9 cellular contexts compared by ENCODE assay signal in genomic region chr6:47307362-47308222, GRCh38. TPM values are rescaled to one million over a fixed set of nuclear protein-coding genes. Genes with fewer than 3 reads are reported as not detected.
DNase-seq lines count a peak whose midpoint lies in the region; ATAC-seq and TF ChIP-seq lines count a peak whose summit lies in the region.
"Had no signal": no experiment of that assay in that cellular context is flagged by ENCODE, and none has a peak within 500 bp of the region (broad histone marks: within the 10 kb centered on the region; RNA-seq: fewer than 3 reads in every experiment).

No MANE protein-coding gene starts in this region.

- POLR2A ChIA-PET in MCF 10A (lab: Yijun Ruan, JAX): interaction anchor here (0.7 to 8.2 kb wide), 9 partner anchors 26 to 224 kb away, joined by 3 to 68 read pairs (median 5); no protein-coding TSS in a partner anchor

- H3K27me3 Mint-ChIP-seq in MCF 10A (ENCODE audit: insufficient read depth, unreplicated experiment): no peaks in the 10 kb centered on the region

- no peak overlapping the region for H3K27ac ChIP-seq in cardiac muscle cell
- peak overlapping the region; percentile 89 to 92 (median 91) for H3K27ac ChIP-seq in transverse colon

- in situ Hi-C loops in transverse colon (cut with MboI; ENCODE audit: low pct_ligation_motif_present in 1 of 4, low pct_unique_long_range_greater_than_20kb in 1 of 4, low sequenced_read_pairs in 3 of 4): loop anchor here (5.0 to 25.0 kb wide), 3 partner anchors 210 to 470 kb away; no protein-coding TSS in a partner anchor

- peak overlapping the region; percentile 71 for H3K4me3 ChIP-seq in cardiac muscle cell
- H3K4me3 ChIP-seq in transverse colon: peak overlapping the region in 3 of 4 donors; percentile 67 to 92 (median 72)

- H3K27me3 ChIP-seq in cardiac muscle cell (no peaks in the 10 kb centered on the region), transverse colon (no peaks in the 10 kb centered on the region)

- no peaks in the 10 kb centered on the region for H3K36me3 Mint-ChIP-seq in MCF 10A (ENCODE audit: insufficient read depth, unreplicated experiment)

- no TSS peak for BruUV-seq in MCF 10A (replicated peaks; lab: Mats Ljungman, UMichigan)

- H3K4me1 ChIP-seq in cardiac muscle cell (ENCODE audit: low read depth) (peaks cover 3% of the 10 kb centered on the region), transverse colon (peaks cover 3 to 46% (median 21%) of the 10 kb centered on the region in 4 donors)

- H3K9me3 ChIP-seq in cardiac muscle cell (ENCODE audit: low read depth) (no peaks in the 10 kb centered on the region), transverse colon (no peaks in the 10 kb centered on the region)

- 92% methylated on average over 7 of the region's 7 CpGs; no CpG with 5 or more reads in 1 of the 2 donors for WGBS in transverse colon (ENCODE audit: low coverage in 1 of 2), 2 donors

- no peak for TF ChIP-seq CTCF in cardiac muscle cell (IDR thresholded peaks at IDR 0.05; ENCODE audit: low read depth, low read length)
- TF ChIP-seq CTCF in MCF 10A (IDR thresholded peaks at IDR 0.05; ENCODE audit: unreplicated experiment): no peak
- TF ChIP-seq CTCF in transverse colon (IDR thresholded peaks at IDR 0.05): no peak

- H3K27ac Mint-ChIP-seq in MCF 10A (ENCODE audit: low read depth, unreplicated experiment): peak overlapping the region; percentile 77

- CTCF ChIA-PET in MCF 10A (lab: Yijun Ruan, JAX): interaction anchor here (0.7 to 11.1 kb wide), 5 partner anchors 18 to 224 kb away, joined by 3 to 136 read pairs (median 4); no protein-coding TSS in a partner anchor

- peak overlapping the region; percentile 89 for H3K4me3 Mint-ChIP-seq in MCF 10A (ENCODE audit: unreplicated experiment)

- no peak for ATAC-seq in left ventricle myocardium superior

- no peak for TF ChIP-seq POLR2A in transverse colon (IDR thresholded peaks at IDR 0.05)

- DNase-seq in cardiac muscle cell (ENCODE audit: low read depth in 1 of 2, low spot score in 1 of 2) (no peak), left ventricle myocardium superior (no peak), MCF 10A (ENCODE audit: unreplicated experiment) (peak; percentile 2), kidney tubule cell (ENCODE audit: low spot score) (peak; percentile 13), transverse colon (no peak), NCI-H1105 (lab: John Stamatoyannopoulos, UW) (no peak), NCI-H2107 (lab: John Stamatoyannopoulos, UW) (no peak), GOT3 (lab: John Stamatoyannopoulos, UW) (no peak)
- DNase-seq: activated CD4-positive, alpha-beta T cell treated with anti-CD3 and anti-CD28 coated beads for 48 hours had no signal

- TF ChIP-seq EP300 in transverse colon (IDR thresholded peaks at IDR 0.05; ENCODE audit: low read depth): no peak

- intact Hi-C loops in left ventricle myocardium superior (cut with micrococcal nuclease): no loop called here
- intact Hi-C loops in MCF 10A (cut with micrococcal nuclease): loop anchor here (2.0 to 5.0 kb wide), 2 partner anchors 65 to 315 kb away; no protein-coding TSS in a partner anchor
- intact Hi-C loops in transverse colon (cut with DNase I; ENCODE audit: low total_unique reads): loop anchor here (10.0 kb wide), 1 partner anchor 63 kb away; no protein-coding TSS in a partner anchor

- no peaks in the 10 kb centered on the region for H3K36me3 ChIP-seq in cardiac muscle cell
- H3K36me3 ChIP-seq in transverse colon: no peaks in the 10 kb centered on the region

- H3K4me1 Mint-ChIP-seq in MCF 10A (ENCODE audit: insufficient read depth, unreplicated experiment): peaks cover 15% of the 10 kb centered on the region

- no peaks in the 10 kb centered on the region for H3K9me3 Mint-ChIP-seq in MCF 10A (ENCODE audit: unreplicated experiment)

RNA-seq across cellular contexts. Expression of gene TNFRSF21, which starts 2.1 kb away (rescaled TPM):
- total RNA-seq in cardiac muscle cell: 12.6 and 19.0 TPM in 2 replicates
- 16.8 and 22.9 TPM in 2 replicates for polyA plus RNA-seq in cardiac muscle cell
- 9.3 TPM for total RNA-seq in left ventricle myocardium superior
- 17.8 and 19.3 TPM in 2 replicates for total RNA-seq in MCF 10A (2022)
- total RNA-seq in transverse colon: 100 to 1,000 TPM in 1 of 4 donors, 10 to 100 TPM in 3; 45.4 to 136 (median 73.4) TPM

Comparison
In these comparisons a context has a peak if more than half of its experiments do, and no peak if none do; other contexts are left out.
1. DNase-seq: peak in MCF 10A (single experiment) and kidney tubule cell (single experiment); none in cardiac muscle cell (0 of 2), left ventricle myocardium superior (single experiment), transverse colon (single experiment), NCI-H1105 (single experiment), NCI-H2107 (single experiment) and GOT3 (single experiment).